In the genomic region with DNA sequence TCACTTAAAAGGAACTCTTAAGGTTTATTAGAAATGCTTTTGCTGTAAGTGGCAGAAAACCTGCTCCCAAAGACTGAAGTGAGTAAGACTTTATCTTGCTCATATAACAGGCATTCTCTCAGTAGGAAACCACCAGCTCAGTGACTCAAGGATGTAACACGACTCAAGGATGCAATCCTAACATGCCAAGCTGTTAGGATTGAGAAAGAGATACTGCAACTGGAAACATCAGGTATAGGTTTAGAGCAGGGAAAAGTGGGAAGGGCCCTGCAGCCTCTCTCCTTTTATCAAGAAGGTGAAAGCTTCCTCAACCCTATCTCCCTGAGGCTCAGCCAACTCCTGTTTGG, we compare ENCODE assay signal across 12 cellular contexts. TPM values are rescaled to one million over a fixed set of nuclear protein-coding genes. Genes with fewer than 3 reads are reported as not detected.
DNase-seq lines count a peak whose midpoint lies in the region; ATAC-seq and TF ChIP-seq lines count a peak whose summit lies in the region.
"Had no signal": no experiment of that assay in that cellular context is flagged by ENCODE, and none has a peak within 500 bp of the region (broad histone marks: within the 10 kb centered on the region; RNA-seq: fewer than 3 reads in every experiment).

No MANE protein-coding gene starts in this region.

- no peaks in the 10 kb centered on the region for H3K79me2 ChIP-seq in ACC112 (ENCODE audit: control insufficient read depth, insufficient read depth, low read length, unreplicated experiment)

- no peaks in the 10 kb centered on the region for H3K9me3 ChIP-seq in effector memory CD4-positive, alpha-beta T cell (ENCODE audit: control insufficient read depth, low read length)
- no peaks in the 10 kb centered on the region for H3K9me3 ChIP-seq in heart right ventricle
- H3K9me3 ChIP-seq: tibial nerve had no signal

- intact Hi-C loops in heart right ventricle (cut with DNase I), result no loop called here

- H2AFZ ChIP-seq in ACC112 (ENCODE audit: low read length, unreplicated experiment), result no peak overlapping the region

- WGBS in heart right ventricle, 2 donors, result 44 to 56% methylated on average over 1 of the region's 1 CpG

- H3K27me3 ChIP-seq in ACC112 (ENCODE audit: insufficient read depth, low read length), result no peaks in the 10 kb centered on the region
- H3K27me3 ChIP-seq in foreskin keratinocyte, result no peaks in the 10 kb centered on the region
- H3K27me3 ChIP-seq in effector memory CD4-positive, alpha-beta T cell (replicated peaks; ENCODE audit: control insufficient read depth, insufficient read depth, low read length, poor library complexity, severe bottlenecking), result no peaks in the 10 kb centered on the region
- peaks cover 0 to 22% (median 0%) of the 10 kb centered on the region in 7 donors for H3K27me3 ChIP-seq in heart right ventricle
- H3K27me3 ChIP-seq: tibial nerve had no signal

- peak overlapping the region; percentile 65 for H3K4me3 ChIP-seq in ACC112 (ENCODE audit: low read depth, low read length)
- H3K4me3 ChIP-seq in effector memory CD4-positive, alpha-beta T cell (ENCODE audit: insufficient read depth, low read depth, low read length, poor library complexity, severe bottlenecking), result no peak overlapping the region
- H3K4me3 ChIP-seq in heart right ventricle, result no peak overlapping the region
- H3K4me3 ChIP-seq: tibial nerve had no signal

- H3K36me3 ChIP-seq in ACC112 (ENCODE audit: insufficient read depth, low read length) (no peaks in the 10 kb centered on the region), heart right ventricle (no peaks in the 10 kb centered on the region)
- H3K36me3 ChIP-seq in effector memory CD4-positive, alpha-beta T cell (ENCODE audit: control insufficient read depth, insufficient read depth, low read length), result no peaks in the 10 kb centered on the region
- H3K36me3 ChIP-seq: tibial nerve had no signal

- H3K27ac ChIP-seq in ACC112 (ENCODE audit: low read depth, low read length) (peak overlapping the region; percentile 97), foreskin keratinocyte (peak overlapping the region; percentile 41), heart right ventricle (no peak overlapping the region)
- no peak overlapping the region for H3K27ac ChIP-seq in effector memory CD4-positive, alpha-beta T cell (ENCODE audit: insufficient read depth, low read length, poor library complexity, severe bottlenecking)
- H3K27ac ChIP-seq: tibial nerve had no signal

- peak; percentile 93 for ATAC-seq in foreskin keratinocyte
- ATAC-seq in GM21576 (IDR thresholded peaks at IDR 0.05; ENCODE audit: unreplicated experiment), result no peak
- no peak for ATAC-seq in heart right ventricle

- TF ChIP-seq CTCF in foreskin keratinocyte (conservative IDR thresholded peaks at IDR 0.05) (no peak), heart right ventricle (IDR thresholded peaks at IDR 0.05) (no peak)

- H3K4me1 ChIP-seq in ACC112 (ENCODE audit: control insufficient read depth, insufficient read depth, low read length, unreplicated experiment), result peaks cover 15% of the 10 kb centered on the region
- H3K4me1 ChIP-seq in foreskin keratinocyte, result peaks cover 19% of the 10 kb centered on the region
- no peaks in the 10 kb centered on the region for H3K4me1 ChIP-seq in effector memory CD4-positive, alpha-beta T cell (ENCODE audit: control insufficient read depth, insufficient read depth, low read length, poor library complexity, severe bottlenecking)
- no peaks in the 10 kb centered on the region for H3K4me1 ChIP-seq in heart right ventricle
- H3K4me1 ChIP-seq: tibial nerve had no signal

- DNase-seq in HS-27A (ENCODE audit: low read depth) (peak; percentile 47), amniotic stem cell (lab: John Stamatoyannopoulos, UW) (peak; percentile 20), foreskin keratinocyte (peak; percentile 78 to 89), heart right ventricle (no peak)
- DNase-seq in effector memory CD4-positive, alpha-beta T cell, result no peak
- no peak for DNase-seq in stimulated activated CD8-positive, alpha-beta memory T cell treated with anti-CD3 and anti-CD28 coated beads, Interleukin-4, amount 100 ng/mL, for 48 hours
- DNase-seq: activated naive CD8-positive, alpha-beta T cell treated with anti-CD3 and anti-CD28 coated beads, Interleukin-2, amount 10 ng/mL, durations not matched to agents 7 days and 5 days; naive B cell; NCI-H1930 had no signal

RNA-seq across cellular contexts. Expression of a gene that starts 11.9 kb away (rescaled TPM):
- 12.5 and 15.8 TPM in 2 replicates for total RNA-seq in foreskin keratinocyte
- 2.8 and 3.0 TPM in 2 replicates for polyA plus RNA-seq in foreskin keratinocyte
- total RNA-seq in heart right ventricle, result 1 to 10 TPM in 9 of 10 donors, under 1 TPM in 1; 0.71 to 7.5 (median 2.2) TPM
- polyA plus RNA-seq in heart right ventricle, result under 1 TPM; 0.43 to 0.59 TPM

Comparison
In these comparisons a context has a peak if more than half of its experiments do, and no peak if none do; other contexts are left out.
1. H3K27ac ChIP-seq: peak in ACC112 (single experiment) and foreskin keratinocyte (single experiment); none in effector memory CD4-positive, alpha-beta T cell (single experiment) and heart right ventricle (0 of 10).
2. DNase-seq: peak in HS-27A (single experiment), amniotic stem cell (single experiment) and foreskin keratinocyte (2 of 2); none in effector memory CD4-positive, alpha-beta T cell (0 of 3), stimulated activated CD8-positive, alpha-beta memory T cell treated with anti-CD3 and anti-CD28 coated beads, Interleukin-4, amount 100 ng/mL, for 48 hours (single experiment) and heart right ventricle (0 of 2).